ENCODE assay signal across 8 cellular contexts in genomic region chr7:6729492-6730342, GRCh38. TPM values are rescaled to one million over a fixed set of nuclear protein-coding genes. Genes with fewer than 3 reads are reported as not detected.
A peak's percentile ranks its signal among the peaks of the same experiment; 100 is the strongest.
DNase-seq lines count a peak whose midpoint lies in the region; ATAC-seq, FAIRE-seq and TF ChIP-seq lines count a peak whose summit lies in the region.

No MANE protein-coding gene starts in this region.

- CTCF ChIA-PET in A673 (lab: Charles Lee), result no interaction called here

- peaks cover 17% of the 10 kb centered on the region for H4K20me1 ChIP-seq in smooth muscle cell (ENCODE audit: low read depth)

- H3K4me1 ChIP-seq in A673 (ENCODE audit: insufficient read depth, low read length, poor library complexity, severe bottlenecking), result no peaks in the 10 kb centered on the region
- peaks cover 6% of the 10 kb centered on the region for H3K4me1 ChIP-seq in smooth muscle cell (ENCODE audit: low read depth)

- POLR2A ChIA-PET in A673 (lab: Charles Lee; ENCODE audit: low non-redundant PET), result no interaction called here

- H3K4me2 ChIP-seq in smooth muscle cell, result peak overlapping the region; percentile 96

- peak overlapping the region; percentile 96 for H3K27ac ChIP-seq in A673 (ENCODE audit: low read depth, low read length, poor library complexity, severe bottlenecking)
- peak overlapping the region; percentile 72 for H3K27ac ChIP-seq in WERI-Rb-1
- H3K27ac ChIP-seq in smooth muscle cell (ENCODE audit: low read depth), result peak overlapping the region; percentile 50

- intact Hi-C loops in A673 (cut with micrococcal nuclease; ENCODE audit: unreplicated experiment), result no loop called here

- H3K79me2 ChIP-seq in smooth muscle cell (ENCODE audit: low read depth), result peaks cover 30% of the 10 kb centered on the region

- no peak for FAIRE-seq in bronchial epithelial cell (lab: Jason Lieb, UNC)

- peak overlapping the region; percentile 68 for H3K9ac ChIP-seq in smooth muscle cell (ENCODE audit: low read depth)

- H3F3A ChIP-seq in smooth muscle cell (ENCODE audit: low read depth), result no peaks in the 10 kb centered on the region

- DNase-seq in A673 (ENCODE audit: low spot score), result peak; percentile 88
- DNase-seq in NCI-H2196 (lab: John Stamatoyannopoulos, UW; ENCODE audit: unreplicated experiment), result peak; percentile 86
- peak; percentile 96 for DNase-seq in WERI-Rb-1
- peak; percentile 78 for DNase-seq in bronchial epithelial cell (ENCODE audit: low read depth)
- peak; percentile 96 for DNase-seq in iPS-NIHi7 (ENCODE audit: extremely low spot score)
- DNase-seq in smooth muscle cell (lab: John Stamatoyannopoulos, UW; ENCODE audit: unreplicated experiment), result peak; percentile 55

- peak overlapping the region; percentile 100 for H3K4me3 ChIP-seq in A673 (ENCODE audit: low read depth, low read length, poor library complexity, severe bottlenecking)
- peak overlapping the region; percentile 85 for H3K4me3 ChIP-seq in WERI-Rb-1 (ENCODE audit: low read depth, low read length)
- H3K4me3 ChIP-seq in bronchial epithelial cell (ENCODE audit: low read depth, low read length), result peak overlapping the region; percentile 98
- H3K4me3 ChIP-seq in smooth muscle cell, result peak overlapping the region; percentile 81

- H3K9me3 ChIP-seq in A673 (ENCODE audit: low read depth, low read length, poor library complexity, severe bottlenecking) (no peaks in the 10 kb centered on the region), WERI-Rb-1 (ENCODE audit: severe bottlenecking) (peaks cover 4% of the 10 kb centered on the region), smooth muscle cell (replicated peaks; ENCODE audit: low read depth) (no peaks in the 10 kb centered on the region)

- TF ChIP-seq CTCF in A673 (conservative IDR thresholded peaks at IDR 0.05; ENCODE audit: low read depth, low read length), result no peak
- TF ChIP-seq CTCF in WERI-Rb-1 (IDR thresholded peaks at IDR 0.05; ENCODE audit: low read depth, low read length), result no peak
- no peak for TF ChIP-seq CTCF in bronchial epithelial cell (IDR thresholded peaks at IDR 0.05; ENCODE audit: insufficient read depth, low read length, severe bottlenecking)
- TF ChIP-seq CTCF in smooth muscle cell (IDR thresholded peaks at IDR 0.05; ENCODE audit: borderline replicate concordance, insufficient read depth, poor library complexity, severe bottlenecking), result no peak

- H3K27me3 ChIP-seq in A673 (replicated peaks; ENCODE audit: insufficient read depth, low read depth, low read length, poor library complexity) (no peaks in the 10 kb centered on the region), WERI-Rb-1 (ENCODE audit: insufficient read depth, low read depth, severe bottlenecking) (no peaks in the 10 kb centered on the region), bronchial epithelial cell (ENCODE audit: control insufficient read depth, insufficient read depth, low read length) (no peaks in the 10 kb centered on the region), smooth muscle cell (ENCODE audit: low read depth) (no peaks in the 10 kb centered on the region)

- peaks cover 9% of the 10 kb centered on the region for H3K36me3 ChIP-seq in A673 (ENCODE audit: insufficient read depth, low read length, poor library complexity, severe bottlenecking)
- H3K36me3 ChIP-seq in WERI-Rb-1, result peaks cover 16% of the 10 kb centered on the region
- H3K36me3 ChIP-seq in bronchial epithelial cell (ENCODE audit: control insufficient read depth, insufficient read depth, low read length), result peaks cover 4% of the 10 kb centered on the region
- no peaks in the 10 kb centered on the region for H3K36me3 ChIP-seq in smooth muscle cell (ENCODE audit: low read depth)

- peak overlapping the region; percentile 86 for H2AFZ ChIP-seq in smooth muscle cell (ENCODE audit: low read depth)

- peak; percentile 96 for ATAC-seq in GM18861 (IDR thresholded peaks at IDR 0.05; ENCODE audit: unreplicated experiment)
- ATAC-seq in HG03095 (IDR thresholded peaks at IDR 0.05; ENCODE audit: unreplicated experiment), result peak; percentile 90

- 2% methylated on average over 63 of the region's 66 CpGs for WGBS in smooth muscle cell (ENCODE audit: low lambda C conversion rate)

- BruUV-seq in A673 (replicated peaks; lab: Mats Ljungman, UMichigan), result no TSS peak

RNA-seq across cellular contexts. Expression of gene ZNF12, which starts 23.0 kb away (rescaled TPM):
- total RNA-seq in A673 (2021) (18.1 and 18.8 TPM in 2 replicates), bronchial epithelial cell (12.6 and 16.4 TPM in 2 replicates), smooth muscle cell (13.9 and 16.7 TPM in 2 replicates)
- 8.7 and 13.0 TPM in 2 replicates for polyA plus RNA-seq in smooth muscle cell

RNA-seq across cellular contexts. Expression of gene RSPH10B2, which starts 24.2 kb away (rescaled TPM):
- total RNA-seq in A673 (2021) (0.34 and 0.44 TPM in 2 replicates), bronchial epithelial cell (0.51 TPM in 1 of 2 replicates, not detected in the other), smooth muscle cell (1.3 TPM in 1 of 2 replicates, not detected in the other)
- polyA plus RNA-seq in smooth muscle cell, result not detected in 2 replicates

Comparison
In these comparisons a context has a peak if more than half of its experiments do, and no peak if none do; other contexts are left out.
1. Peak in every context shown above with its lines: DNase-seq, ATAC-seq, H3K4me3 ChIP-seq and H3K27ac ChIP-seq.